In genomic region chr14:55446127-55446736, GRCh38 we compare ENCODE assay signal across 8 cellular contexts. TPM values are rescaled to one million over a fixed set of nuclear protein-coding genes. Genes with fewer than 3 reads are reported as not detected.
DNase-seq lines count a peak whose midpoint lies in the region; ATAC-seq and TF ChIP-seq lines count a peak whose summit lies in the region.

No MANE protein-coding gene starts in this region.

- H3K9me3 ChIP-seq in GM23248 (ENCODE audit: low read depth) (no peaks in the 10 kb centered on the region), WERI-Rb-1 (ENCODE audit: severe bottlenecking) (no peaks in the 10 kb centered on the region), right lobe of liver (no peaks in the 10 kb centered on the region)

- no peak overlapping the region for H3K27ac Mint-ChIP-seq in chondrocyte (ENCODE audit: unreplicated experiment)

- H3K36me3 ChIP-seq in BJ (ENCODE audit: control insufficient read depth, insufficient read depth, low read length) (no peaks in the 10 kb centered on the region), GM23248 (ENCODE audit: low read depth) (no peaks in the 10 kb centered on the region), WERI-Rb-1 (no peaks in the 10 kb centered on the region), right lobe of liver (no peaks in the 10 kb centered on the region)

- H3K4me1 ChIP-seq in GM23248 (ENCODE audit: insufficient read depth) (peaks cover 31% of the 10 kb centered on the region), right lobe of liver (no peaks in the 10 kb centered on the region)

- no peaks in the 10 kb centered on the region for H3K9me2 ChIP-seq in GM23248 (ENCODE audit: insufficient read depth)

- peak; percentile 79 to 89 (median 83) for ATAC-seq in right lobe of liver
- ATAC-seq in HG03159 (IDR thresholded peaks at IDR 0.05; ENCODE audit: unreplicated experiment), result no peak

- H3K27me3 Mint-ChIP-seq in chondrocyte (ENCODE audit: low read depth), result no peaks in the 10 kb centered on the region

- in situ Hi-C loops in GM23248 (cut with MboI), result loop anchor here (25.0 kb wide), 2 partner anchors 191 to 1041 kb away; no protein-coding TSS in a partner anchor

- TF ChIP-seq CTCF in BJ (IDR thresholded peaks at IDR 0.05; ENCODE audit: insufficient read depth, low read depth, low read length), result peak; percentile 69
- peak; percentile 61 for TF ChIP-seq CTCF in WERI-Rb-1 (IDR thresholded peaks at IDR 0.05; ENCODE audit: low read depth, low read length)
- peak; percentile 91 for TF ChIP-seq CTCF in chondrocyte (IDR thresholded peaks at IDR 0.05)
- TF ChIP-seq CTCF in right lobe of liver (IDR thresholded peaks at IDR 0.05), result peak; percentile 51 to 66 (median 62)

- no peaks in the 10 kb centered on the region for H3K79me2 ChIP-seq in GM23248 (ENCODE audit: insufficient read depth)

- H3K4me3 Mint-ChIP-seq in chondrocyte (ENCODE audit: unreplicated experiment), result no peak overlapping the region

- H3K4me3 ChIP-seq in BJ (ENCODE audit: low read depth, low read length) (no peak overlapping the region), GM23248 (peak overlapping the region; percentile 19), WERI-Rb-1 (ENCODE audit: low read depth, low read length) (peak overlapping the region; percentile 48), right lobe of liver (no peak overlapping the region)

- H3K9me3 Mint-ChIP-seq in chondrocyte (ENCODE audit: low read depth), result peaks cover 5% of the 10 kb centered on the region

- CTCF ChIA-PET in BJ (lab: Yijun Ruan, JAX), result interaction anchor here (0.7 to 8.1 kb wide), 35 partner anchors 9 to 1041 kb away, joined by 3 to 71 read pairs (median 4); partner anchors contain the start of gene KTN1

- WGBS in GM23248 (ENCODE audit: low coverage in 1 of 2, low lambda C conversion rate in 2 of 2, missing lambda C conversion rate in 2 of 2), 2 experiments, result 35 to 37% methylated on average over 5 of the region's 5 CpGs
- 20% methylated on average over 5 of the region's 5 CpGs for WGBS in right lobe of liver (ENCODE audit: insufficient coverage, low coverage, low lambda C conversion rate, missing lambda C conversion rate)

- DNase-seq in BJ (ENCODE audit: low read depth) (no peak), GM23248 (peak; percentile 93), NCI-H2171 treated with DMSO at 0.1 percent for 48 hours (lab: John Stamatoyannopoulos, UW) (peak; percentile 54), WERI-Rb-1 (peak; percentile 78), chondrocyte (ENCODE audit: low spot score) (no peak), right lobe of liver (no peak)
- DNase-seq in stimulated activated CD8-positive, alpha-beta memory T cell treated with anti-CD3 and anti-CD28 coated beads, Interleukin-12 subunit alpha, Interleukin-12 subunit beta, amount 100 ng/mL, for 24 hours (ENCODE audit: extremely low read depth), result peak; percentile 15

- TF ChIP-seq POLR2A in right lobe of liver (IDR thresholded peaks at IDR 0.05), result no peak

- peaks cover 29% of the 10 kb centered on the region for H3F3A ChIP-seq in GM23248 (ENCODE audit: insufficient read depth)

- H3K4me2 ChIP-seq in GM23248 (ENCODE audit: unreplicated experiment), result peak overlapping the region; percentile 63

- H3K27ac ChIP-seq in GM23248, result peak overlapping the region; percentile 72
- peak overlapping the region; percentile 13; the same call in 1 of the 2 replicates for H3K27ac ChIP-seq in WERI-Rb-1
- H3K27ac ChIP-seq in right lobe of liver, result no peak overlapping the region

- H4K20me1 ChIP-seq in GM23248 (ENCODE audit: insufficient read depth), result no peaks in the 10 kb centered on the region

- intact Hi-C loops in right lobe of liver (cut with DNase I), result no loop called here

- peak overlapping the region; percentile 51 for H3K9ac ChIP-seq in GM23248

- H3K36me3 Mint-ChIP-seq in chondrocyte (ENCODE audit: low read depth), result peaks cover 1% of the 10 kb centered on the region

- peak overlapping the region; percentile 62 for H2AFZ ChIP-seq in GM23248

- H3K27me3 ChIP-seq in BJ (ENCODE audit: control insufficient read depth, insufficient read depth, low read length) (no peaks in the 10 kb centered on the region), GM23248 (replicated peaks; ENCODE audit: insufficient read depth) (no peaks in the 10 kb centered on the region), WERI-Rb-1 (ENCODE audit: insufficient read depth, low read depth, severe bottlenecking) (no peaks in the 10 kb centered on the region), right lobe of liver (no peaks in the 10 kb centered on the region)

- peaks cover 37% of the 10 kb centered on the region for H3K4me1 Mint-ChIP-seq in chondrocyte (ENCODE audit: low read depth)

- POLR2A ChIA-PET in BJ (lab: Charles Lee), result interaction anchor here (0.5 kb wide), 1 partner anchor 267 kb away, joined by 4 read pairs; no protein-coding TSS in a partner anchor

RNA-seq across cellular contexts. Expression of gene TBPL2, which starts 5.8 kb away (rescaled TPM):
- polyA plus RNA-seq in BJ (2011; rRNA removed) (not detected in 2 replicates), GM23248 (2016; fragmentation: Nextera tagmentation; extraction: Ambion mirVana) (not detected in 2 replicates)
- not detected in 2 replicates for polyA minus RNA-seq in BJ (2011; rRNA and poly(A)+ RNA removed)
- total RNA-seq in GM23248 (2014; rRNA removed; shearing (Covaris generic)), result not detected in 2 replicates
- total RNA-seq in chondrocyte (not detected in 3 replicates), right lobe of liver (not detected)

RNA-seq across cellular contexts. Expression of gene ATG14, which starts 34.6 kb away (rescaled TPM):
- polyA plus RNA-seq in BJ (2011; rRNA removed), result 9.2 and 13.2 TPM in 2 replicates
- 7.2 and 9.4 TPM in 2 replicates for polyA minus RNA-seq in BJ (2011; rRNA and poly(A)+ RNA removed)
- 14.7 and 14.9 TPM in 2 replicates for total RNA-seq in GM23248 (2014; rRNA removed; shearing (Covaris generic))
- 3.8 TPM in 2 replicates for polyA plus RNA-seq in GM23248 (2016; fragmentation: Nextera tagmentation; extraction: Ambion mirVana)
- 8.9 to 11.1 TPM (median 10.6 TPM) in 3 replicates for total RNA-seq in chondrocyte
- total RNA-seq in right lobe of liver, result 1 to 10 TPM; 4.0 to 4.7 (median 4.2) TPM

Comparison
In these comparisons a context has a peak if more than half of its experiments do, and no peak if none do; other contexts are left out.
1. DNase-seq: peak in GM23248 (single experiment), NCI-H2171 treated with DMSO at 0.1 percent for 48 hours (single experiment), WERI-Rb-1 (single experiment) and stimulated activated CD8-positive, alpha-beta memory T cell treated with anti-CD3 and anti-CD28 coated beads, Interleukin-12 subunit alpha, Interleukin-12 subunit beta, amount 100 ng/mL, for 24 hours (single experiment); none in BJ (single experiment), chondrocyte (single experiment) and right lobe of liver (0 of 3).
2. H3K4me3 ChIP-seq: peak in GM23248 (single experiment) and WERI-Rb-1 (single experiment); none in BJ (single experiment) and right lobe of liver (0 of 3).
3. H3K27ac ChIP-seq: peak in GM23248 (single experiment) and WERI-Rb-1 (single experiment); none in right lobe of liver (0 of 3).
4. Peak in every context shown above with its lines, with median percentiles within 50 percentile points of each other: CTCF ChIP-seq.